2 cellular contexts compared by ENCODE assay signal in genomic region chr19:4595158-4595557, GRCh38. TPM values are rescaled to one million over a fixed set of nuclear protein-coding genes. Genes with fewer than 3 reads are reported as not detected.
"Had no signal": no experiment of that assay in that cellular context is flagged by ENCODE, and none has a peak within 500 bp of the region (broad histone marks: within the 10 kb centered on the region; RNA-seq: fewer than 3 reads in every experiment).

No MANE protein-coding gene starts in this region.

RNA-seq across cellular contexts. Expression of gene SEMA6B, which starts 35.7 kb away (rescaled TPM):
- polyA plus RNA-seq: naive thymus-derived CD4-positive, alpha-beta T cell had no signal

RNA-seq across cellular contexts. Expression of gene LRG1, which starts 55.3 kb away (rescaled TPM):
- polyA plus RNA-seq: neural cell had no signal
